ENCODE assay signal across 1 cellular context in the genomic region with DNA sequence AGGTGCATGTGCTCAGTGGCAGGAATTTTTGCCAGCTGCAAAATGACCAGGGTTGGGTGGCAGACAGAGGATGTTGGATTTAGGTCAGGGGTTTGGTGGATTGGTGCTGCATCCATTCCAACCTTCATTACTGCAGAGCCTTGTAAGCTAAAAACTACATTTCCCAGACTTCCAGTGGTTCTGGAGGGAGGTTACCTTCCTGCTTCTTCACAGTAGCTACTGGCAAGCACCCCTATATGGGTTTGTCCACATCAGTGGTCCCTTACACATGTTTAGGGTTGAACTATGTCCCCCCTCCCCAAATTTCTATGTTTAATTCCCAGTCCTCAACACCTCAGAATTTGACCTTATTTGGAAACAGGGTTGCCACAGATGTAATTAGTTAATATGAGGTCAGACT.
TF ChIP-seq lines count a peak whose summit lies in the region.

No MANE protein-coding gene starts in this region.

TF ChIP-seq in HepG2, 621 proteins besides CTCF, POLR2A, EP300 and RAD21:
- peak; percentile 21; the same call in 1 of the 2 replicates for TF ChIP-seq GABPB1 (CRISPR knock-in tag; IDR thresholded peaks at IDR 0.05)
- TF ChIP-seq SCMH1 (CRISPR knock-in tag; IDR thresholded peaks at IDR 0.05; ENCODE audit: borderline replicate concordance): no peak
- peak; percentile 77 for TF ChIP-seq ZNF143 (CRISPR knock-in tag; IDR thresholded peaks at IDR 0.05)
- no peak for TF ChIP-seq GABPA (IDR thresholded peaks at IDR 0.05; ENCODE audit: low read depth, low read length)
- TF ChIP-seq GABPA (CRISPR knock-in tag; IDR thresholded peaks at IDR 0.05; ENCODE audit: low read depth): peak; percentile 71
- TF ChIP-seq NR2C2 (CRISPR knock-in tag; IDR thresholded peaks at IDR 0.05; ENCODE audit: borderline replicate concordance): peak; percentile 35; the same call in 1 of the 2 replicates
- TF ChIP-seq THAP11 (CRISPR knock-in tag; IDR thresholded peaks at IDR 0.05): peak; percentile 89
